2 cellular contexts compared by ENCODE assay signal in genomic region chr2:43047187-43047780, GRCh38.
TF ChIP-seq lines count a peak whose summit lies in the region.

No MANE protein-coding gene starts in this region.

TF ChIP-seq in HepG2, 621 proteins besides CTCF, POLR2A, EP300 and RAD21:
- TF ChIP-seq ZNF652 (CRISPR knock-in tag; IDR thresholded peaks at IDR 0.05; ENCODE audit: borderline replicate concordance, low read depth) (no peak), ATF5 (CRISPR knock-in tag; IDR thresholded peaks at IDR 0.05; ENCODE audit: low read depth) (no peak), SPEN (CRISPR knock-in tag; IDR thresholded peaks at IDR 0.05; ENCODE audit: low read depth) (no peak), SP4 (CRISPR knock-in tag; IDR thresholded peaks at IDR 0.05) (no peak), TBX3 (IDR thresholded peaks at IDR 0.05; ENCODE audit: borderline replicate concordance) (0 out of 2 replicates have a peak, but pooled peaks have one; percentile 17), GATA4 (IDR thresholded peaks at IDR 0.05; ENCODE audit: borderline replicate concordance, low read depth) (no peak), ZBTB3 (CRISPR knock-in tag; IDR thresholded peaks at IDR 0.05; ENCODE audit: borderline replicate concordance, low read depth) (no peak), ZBTB33 (CRISPR knock-in tag; IDR thresholded peaks at IDR 0.05) (peak; percentile 50; the same call in 1 of the 2 replicates), NCOA5 (CRISPR knock-in tag; IDR thresholded peaks at IDR 0.05) (no peak), ZBTB38 (CRISPR knock-in tag; IDR thresholded peaks at IDR 0.05) (0 out of 2 replicates have a peak, but pooled peaks have one; percentile 25), ZNF556 (CRISPR knock-in tag; IDR thresholded peaks at IDR 0.05; ENCODE audit: borderline replicate concordance) (no peak), ZFP91 (CRISPR knock-in tag; IDR thresholded peaks at IDR 0.05; ENCODE audit: borderline replicate concordance) (no peak)

TF ChIP-seq in K562, 482 proteins besides CTCF, POLR2A, EP300 and RAD21:
- no peak for TF ChIP-seq SNAPC5 (CRISPR knock-in tag; IDR thresholded peaks at IDR 0.05)
- TF ChIP-seq ZFP1 (CRISPR knock-in tag; IDR thresholded peaks at IDR 0.05) = no peak
- no peak for TF ChIP-seq ZNF780A (CRISPR knock-in tag; IDR thresholded peaks at IDR 0.05)
- TF ChIP-seq U2AF1 (optimal IDR thresholded peaks at IDR 0.05; ENCODE audit: low read depth, low read length) = no peak
- no peak for TF ChIP-seq SREBF2 (CRISPR knock-in tag; IDR thresholded peaks at IDR 0.05)
- TF ChIP-seq RBM14 (IDR thresholded peaks at IDR 0.05; ENCODE audit: borderline replicate concordance, insufficient read depth, low read depth, low read length) = no peak
- no peak for TF ChIP-seq BCOR (IDR thresholded peaks at IDR 0.05)
